In genomic region chr2:55995206-55995605, GRCh38 we compare ENCODE assay signal across 19 cellular contexts.
DNase-seq lines count a peak whose midpoint lies in the region; ATAC-seq, FAIRE-seq and TF ChIP-seq lines count a peak whose summit lies in the region.
"Had no signal": no experiment of that assay in that cellular context is flagged by ENCODE, and none has a peak within 500 bp of the region (broad histone marks: within the 10 kb centered on the region; RNA-seq: fewer than 3 reads in every experiment).

No MANE protein-coding gene starts in this region.

- POLR2A ChIA-PET in endothelial cell of umbilical vein (lab: Charles Lee), result interaction anchor here (4.8 kb wide), 1 partner anchor 30 kb away, joined by 40 read pairs; no protein-coding TSS in a partner anchor

- intact Hi-C loops in endothelial cell of umbilical vein (cut with micrococcal nuclease), result no loop called here

- H3K4me3 ChIP-seq in ACC112 (ENCODE audit: low read depth, low read length), result no peak overlapping the region
- no peak overlapping the region for H3K4me3 ChIP-seq in endothelial cell of umbilical vein (replicated peaks in 1 of 3; ENCODE audit: insufficient read depth in 1 of 3, low read depth in 1 of 3, low read length in 3 of 3)
- H3K4me3 ChIP-seq: GM23248 had no signal

- H3K9ac ChIP-seq in endothelial cell of umbilical vein (replicated peaks; ENCODE audit: extremely low read depth, insufficient read depth, low read length), result peak overlapping the region; percentile 34
- H3K9ac ChIP-seq: GM23248 had no signal

- no peak overlapping the region for H3K4me2 ChIP-seq in endothelial cell of umbilical vein (ENCODE audit: insufficient read depth, low read length)

- no peaks in the 10 kb centered on the region for H3K9me3 ChIP-seq in endothelial cell of umbilical vein (replicated peaks; ENCODE audit: control insufficient read depth, insufficient read depth, low read length)

- no peaks in the 10 kb centered on the region for H3K9me1 ChIP-seq in endothelial cell of umbilical vein (replicated peaks; ENCODE audit: control insufficient read depth, extremely low read depth, insufficient read depth, low read length)

- H3K4me1 ChIP-seq in ACC112 (ENCODE audit: control insufficient read depth, insufficient read depth, low read length, unreplicated experiment) (peaks cover 69% of the 10 kb centered on the region), endothelial cell of umbilical vein (ENCODE audit: control insufficient read depth, extremely low read depth, insufficient read depth, low read length) (peaks cover 55% of the 10 kb centered on the region)

- H3K79me2 ChIP-seq in ACC112 (ENCODE audit: control insufficient read depth, insufficient read depth, low read length, unreplicated experiment) (no peaks in the 10 kb centered on the region), endothelial cell of umbilical vein (ENCODE audit: control insufficient read depth, insufficient read depth, low read length) (no peaks in the 10 kb centered on the region)

- peak overlapping the region; percentile 73 for H3K27ac ChIP-seq in 22Rv1
- peak overlapping the region; percentile 96 for H3K27ac ChIP-seq in ACC112 (ENCODE audit: low read depth, low read length)
- peak overlapping the region; percentile 97 for H3K27ac ChIP-seq in endothelial cell of umbilical vein (ENCODE audit: insufficient read depth, low read depth, low read length)
- H3K27ac ChIP-seq: GM23248, HL-60 had no signal

- no peaks in the 10 kb centered on the region for H4K20me1 ChIP-seq in endothelial cell of umbilical vein (replicated peaks; ENCODE audit: control insufficient read depth, extremely low read depth, insufficient read depth, low read length)

- H3K27me3 ChIP-seq in ACC112 (ENCODE audit: insufficient read depth, low read length) (no peaks in the 10 kb centered on the region), endothelial cell of umbilical vein (ENCODE audit: control insufficient read depth in 2 of 2, insufficient read depth in 2 of 2, low read length in 2 of 2) (no peaks in the 10 kb centered on the region)

- dilution Hi-C loops in endothelial cell of umbilical vein (cut with MboI; ENCODE audit: extremely low pct_ligation_motif_present, low sequenced_read_pairs), result loop anchor here (25.0 kb wide), 1 partner anchor 108 kb away; no protein-coding TSS in a partner anchor

- no peak for TF ChIP-seq POLR2A in endothelial cell of umbilical vein (IDR thresholded peaks at IDR 0.05; ENCODE audit: low read depth, low read length)
- TF ChIP-seq POLR2A in erythroblast (IDR thresholded peaks at IDR 0.05; ENCODE audit: low read length), result no peak

- H2AFZ ChIP-seq in ACC112 (ENCODE audit: low read length, unreplicated experiment), result no peak overlapping the region
- no peak overlapping the region for H2AFZ ChIP-seq in endothelial cell of umbilical vein (ENCODE audit: low read depth, low read length)
- H2AFZ ChIP-seq: GM23248 had no signal

- no TSS peak for BruUV-seq in endothelial cell of umbilical vein (replicated peaks; lab: Mats Ljungman, UMichigan)

- CTCF ChIA-PET in endothelial cell of umbilical vein (lab: Charles Lee), result interaction anchor here (0.7 to 1.5 kb wide), 3 partner anchors 11 to 224 kb away, joined by 3 to 4 read pairs (median 3); no protein-coding TSS in a partner anchor

- TF ChIP-seq CTCF in 22Rv1 (IDR thresholded peaks at IDR 0.05) (no peak), endothelial cell of umbilical vein (IDR thresholded peaks at IDR 0.05; ENCODE audit: extremely low read depth in 1 of 2, insufficient read depth in 1 of 2, low read depth in 1 of 2, low read length in 2 of 2) (no peak)

- FAIRE-seq in endothelial cell of umbilical vein (lab: Jason Lieb, UNC), result no peak
- FAIRE-seq: D721Med, G401.6, HTR-8/SVneo, RCC 7860 had no signal

- no peaks in the 10 kb centered on the region for H3K36me3 ChIP-seq in ACC112 (ENCODE audit: insufficient read depth, low read length)
- no peaks in the 10 kb centered on the region for H3K36me3 ChIP-seq in endothelial cell of umbilical vein (ENCODE audit: control insufficient read depth in 2 of 2, extremely low read depth in 1 of 2, insufficient read depth in 2 of 2, low read length in 2 of 2)

- DNase-seq in NCI-H69 (lab: John Stamatoyannopoulos, UW), result peak; percentile 66
- DNase-seq in endothelial cell of umbilical vein (ENCODE audit: low read depth, low spot score), result peak; percentile 68
- no peak for DNase-seq in erythroblast (lab: John Stamatoyannopoulos, UW)
- DNase-seq in effector CD4-positive, alpha-beta T cell, result no peak
- DNase-seq: CD4-positive, alpha-beta memory T cell; DND-41; GM23248; HCEC 1CT; NCI-H1694; NCI-H2171; SHP77 had no signal

- no peak for ATAC-seq in GM21723 (IDR thresholded peaks at IDR 0.05; ENCODE audit: unreplicated experiment)

TF ChIP-seq in endothelial cell of umbilical vein, 7 proteins besides CTCF, POLR2A, EP300 and RAD21:
- no peak for TF ChIP-seq MYC (IDR thresholded peaks at IDR 0.05; ENCODE audit: low read depth, low read length)
- no peak for TF ChIP-seq MAX (IDR thresholded peaks at IDR 0.05; ENCODE audit: insufficient read depth, insufficient read length)
- no peak for TF ChIP-seq GATA2 (IDR thresholded peaks at IDR 0.05; ENCODE audit: insufficient read depth, insufficient read length, low read depth, low read length)
- TF ChIP-seq EZH2 (IDR thresholded peaks at IDR 0.05; ENCODE audit: borderline replicate concordance, low read depth, low read length, severe bottlenecking), result no peak
- TF ChIP-seq FOS (IDR thresholded peaks at IDR 0.05; ENCODE audit: borderline replicate concordance, insufficient read depth, low read length), result no peak
- no peak for TF ChIP-seq POLR2AphosphoS5 (IDR thresholded peaks at IDR 0.05; ENCODE audit: insufficient read depth, low read depth, low read length)

Comparison
In these comparisons a context has a peak if more than half of its experiments do, and no peak if none do; other contexts are left out.
1. DNase-seq: peak in NCI-H69 (single experiment) and endothelial cell of umbilical vein (single experiment); none in erythroblast (0 of 2) and effector CD4-positive, alpha-beta T cell (single experiment).
2. Peak in every context shown above with its lines, with median percentiles within 50 percentile points of each other: H3K27ac ChIP-seq.